8 cellular contexts compared by ENCODE assay signal in genomic region chr11:65329944-65330403, GRCh38.
DNase-seq lines count a peak whose midpoint lies in the region; ATAC-seq and TF ChIP-seq lines count a peak whose summit lies in the region.

No MANE protein-coding gene starts in this region.

- peak; percentile 77 for TF ChIP-seq CTCF in HFF-Myc (IDR thresholded peaks at IDR 0.05; ENCODE audit: low read depth, low read length, missing control alignments)

- DNase-seq in Ammon's horn (ENCODE audit: low spot score) = peak; percentile 93
- peak; percentile 91 for DNase-seq in HFF-Myc (ENCODE audit: extremely low read depth, low read depth)
- DNase-seq in NCI-H748 (lab: John Stamatoyannopoulos, UW; ENCODE audit: unreplicated experiment) = peak; percentile 89
- peak; percentile 87 to 93 for DNase-seq in activated CD4-positive, alpha-beta T cell treated with anti-CD3 and anti-CD28 coated beads, Interleukin-2, amount 50 U/mL, for 48 hours
- peak; percentile 85 for DNase-seq in ecto neural progenitor cell (ENCODE audit: low spot score)
- peak; percentile 97 for DNase-seq in medulla oblongata (ENCODE audit: extremely low spot score)
- peak; percentile 46 for DNase-seq in stimulated activated CD8-positive, alpha-beta memory T cell treated with anti-CD3 and anti-CD28 coated beads, Interleukin-12 subunit alpha, Interleukin-12 subunit beta, amount 100 ng/mL, for 4 hours (ENCODE audit: low read depth)

- H3K4me3 ChIP-seq in HFF-Myc (replicated peaks; ENCODE audit: low read depth, low read length) = no peak overlapping the region

- no peak for ATAC-seq in HG02759 (IDR thresholded peaks at IDR 0.05; ENCODE audit: unreplicated experiment)

Comparison
In these comparisons a context has a peak if more than half of its experiments do, and no peak if none do; other contexts are left out.
1. DNase-seq: peak in every context shown above with its lines; median percentile 97 in medulla oblongata; 93 in Ammon's horn; 91 in HFF-Myc; 90 in activated CD4-positive, alpha-beta T cell treated with anti-CD3 and anti-CD28 coated beads, Interleukin-2, amount 50 U/mL, for 48 hours; 89 in NCI-H748; 85 in ecto neural progenitor cell; 46 in stimulated activated CD8-positive, alpha-beta memory T cell treated with anti-CD3 and anti-CD28 coated beads, Interleukin-12 subunit alpha, Interleukin-12 subunit beta, amount 100 ng/mL, for 4 hours.